ENCODE assay signal across 8 cellular contexts in genomic region chr9:136482046-136482792, GRCh38. TPM values are rescaled to one million over a fixed set of nuclear protein-coding genes. Genes with fewer than 3 reads are reported as not detected.
DNase-seq lines count a peak whose midpoint lies in the region; ATAC-seq and TF ChIP-seq lines count a peak whose summit lies in the region.

No MANE protein-coding gene starts in this region.

- H3K27ac Mint-ChIP-seq in endodermal cell = peak overlapping the region; percentile 97
- H3K27ac Mint-ChIP-seq in natural killer cell treated with Interleukin-12 subunit alpha and Interleukin-12 subunit beta and Interleukin-15 and Interleukin-18, amount 100 ng/mL, for 72 hours = peak overlapping the region; percentile 95 to 96

- ATAC-seq in natural killer cell treated with Interleukin-12 subunit alpha and Interleukin-12 subunit beta and Interleukin-15 and Interleukin-18, amount 100 ng/mL, for 72 hours = peak in 1 of 2 donors; percentile 17

- peak overlapping the region; percentile 88 for H3K4me3 Mint-ChIP-seq in endodermal cell
- peak overlapping the region; percentile 96 for H3K4me3 Mint-ChIP-seq in natural killer cell treated with Interleukin-12 subunit alpha and Interleukin-12 subunit beta and Interleukin-15 and Interleukin-18, amount 100 ng/mL, for 72 hours

- TF ChIP-seq CTCF in DOHH2 (IDR thresholded peaks at IDR 0.05; ENCODE audit: low read depth, low read length, poor library complexity, severe bottlenecking) (no peak), WERI-Rb-1 (IDR thresholded peaks at IDR 0.05; ENCODE audit: low read depth, low read length) (no peak), endodermal cell (conservative IDR thresholded peaks at IDR 0.05) (no peak)

- peak overlapping the region; percentile 58 for H3K27ac ChIP-seq in DOHH2 (ENCODE audit: low read depth, low read length)
- peak overlapping the region; percentile 96 for H3K27ac ChIP-seq in WERI-Rb-1
- peak overlapping the region; percentile 97 for H3K27ac ChIP-seq in endodermal cell (ENCODE audit: low read depth, low read length)

- WGBS in endodermal cell (ENCODE audit: insufficient coverage in 1 of 2, insufficient read length in 1 of 2), 2 experiments = 1 to 3% methylated on average over 23 to 39 of the region's 39 CpGs

- H3K79me2 ChIP-seq in DOHH2 (ENCODE audit: control insufficient read depth, low read length) = peaks cover 57% of the 10 kb centered on the region

- H3K27me3 ChIP-seq in DOHH2 (ENCODE audit: control insufficient read depth, low read length) = no peaks in the 10 kb centered on the region
- H3K27me3 ChIP-seq in WERI-Rb-1 (ENCODE audit: insufficient read depth, low read depth, severe bottlenecking) = no peaks in the 10 kb centered on the region
- H3K27me3 ChIP-seq in endodermal cell (ENCODE audit: control insufficient read depth, insufficient read depth, low read length, poor library complexity, severe bottlenecking) = peaks cover 1% of the 10 kb centered on the region

- peak overlapping the region; percentile 99 for H3K9ac ChIP-seq in endodermal cell (ENCODE audit: extremely low read depth, low read length, poor library complexity, severe bottlenecking)

- H3F3A ChIP-seq in DOHH2 (ENCODE audit: control insufficient read depth, insufficient read depth) = no peaks in the 10 kb centered on the region

- H3K4me3 ChIP-seq in DOHH2 (ENCODE audit: low read length) = peak overlapping the region; percentile 98
- H3K4me3 ChIP-seq in WERI-Rb-1 (ENCODE audit: low read depth, low read length) = peak overlapping the region; percentile 79
- H3K4me3 ChIP-seq in endodermal cell (ENCODE audit: low read length) = peak overlapping the region; percentile 91

- no peaks in the 10 kb centered on the region for H3K9me2 ChIP-seq in DOHH2 (replicated peaks; ENCODE audit: control insufficient read depth, low read length)

- H3K4me1 ChIP-seq in DOHH2 (ENCODE audit: control insufficient read depth, low read length) (peaks cover 20% of the 10 kb centered on the region), endodermal cell (ENCODE audit: control insufficient read depth, insufficient read depth, low read length) (peaks cover 4% of the 10 kb centered on the region)

- H3K4me1 Mint-ChIP-seq in endodermal cell = peaks cover 17% of the 10 kb centered on the region
- peaks cover 19 to 26% of the 10 kb centered on the region in 2 donors for H3K4me1 Mint-ChIP-seq in natural killer cell treated with Interleukin-12 subunit alpha and Interleukin-12 subunit beta and Interleukin-15 and Interleukin-18, amount 100 ng/mL, for 72 hours (ENCODE audit: low read depth in 2 of 2)

- peaks cover 28% of the 10 kb centered on the region for H3K36me3 ChIP-seq in DOHH2 (ENCODE audit: control insufficient read depth, low read length)
- peaks cover 25% of the 10 kb centered on the region for H3K36me3 ChIP-seq in WERI-Rb-1
- H3K36me3 ChIP-seq in endodermal cell (ENCODE audit: control insufficient read depth, insufficient read depth, low read length) = peaks cover 26% of the 10 kb centered on the region

- H3K4me2 ChIP-seq in DOHH2 (ENCODE audit: low read length) = peak overlapping the region; percentile 69

- no peaks in the 10 kb centered on the region for H3K9me3 Mint-ChIP-seq in endodermal cell
- no peaks in the 10 kb centered on the region for H3K9me3 Mint-ChIP-seq in natural killer cell treated with Interleukin-12 subunit alpha and Interleukin-12 subunit beta and Interleukin-15 and Interleukin-18, amount 100 ng/mL, for 72 hours

- DNase-seq in HPDE6-E6E7 (ENCODE audit: extremely low spot score) (peak; percentile 19), WERI-Rb-1 (no peak), endodermal cell (no peak), islet precursor cell (no peak), NCI-H2196 (lab: John Stamatoyannopoulos, UW; ENCODE audit: unreplicated experiment) (no peak), KG1 (lab: John Stamatoyannopoulos, UW) (no peak)
- no peak for DNase-seq in natural killer cell treated with Interleukin-12 subunit alpha and Interleukin-12 subunit beta and Interleukin-15 and Interleukin-18, amount 100 ng/mL, for 72 hours (ENCODE audit: low spot score)

- peaks cover 29% of the 10 kb centered on the region; the same call in 1 of the 2 replicates for H4K20me1 ChIP-seq in DOHH2 (ENCODE audit: control insufficient read depth, insufficient read depth, low read depth, low read length)

- H3K27me3 Mint-ChIP-seq in endodermal cell (ENCODE audit: insufficient read depth) = peaks cover 4% of the 10 kb centered on the region
- H3K27me3 Mint-ChIP-seq in natural killer cell treated with Interleukin-12 subunit alpha and Interleukin-12 subunit beta and Interleukin-15 and Interleukin-18, amount 100 ng/mL, for 72 hours = no peaks in the 10 kb centered on the region

- peaks cover 22% of the 10 kb centered on the region for H3K36me3 Mint-ChIP-seq in endodermal cell (ENCODE audit: low read depth)
- H3K36me3 Mint-ChIP-seq in natural killer cell treated with Interleukin-12 subunit alpha and Interleukin-12 subunit beta and Interleukin-15 and Interleukin-18, amount 100 ng/mL, for 72 hours = peaks cover 9% of the 10 kb centered on the region

- no peaks in the 10 kb centered on the region for H3K9me3 ChIP-seq in DOHH2 (ENCODE audit: control insufficient read depth, insufficient read depth, low read length)
- no peaks in the 10 kb centered on the region for H3K9me3 ChIP-seq in WERI-Rb-1 (ENCODE audit: severe bottlenecking)
- no peaks in the 10 kb centered on the region for H3K9me3 ChIP-seq in endodermal cell (ENCODE audit: control insufficient read depth, low read length)

RNA-seq across cellular contexts. Expression of gene SEC16A, which starts 0.6 kb away (rescaled TPM):
- total RNA-seq in endodermal cell = 10 to 100 TPM; 54.6 to 60.7 TPM
- polyA plus RNA-seq in endodermal cell (2013, experiment 1 of 2) = 43.1 TPM
- 41.4 TPM for polyA plus RNA-seq in endodermal cell (2013, experiment 2 of 2)
- total RNA-seq in natural killer cell treated with Interleukin-12 subunit alpha and Interleukin-12 subunit beta and Interleukin-15 and Interleukin-18, amount 100 ng/mL, for 72 hours = 100 to 1,000 TPM; 104 to 121 TPM

RNA-seq across cellular contexts. Expression of gene INPP5E, which starts 42.6 kb away (rescaled TPM):
- 10 to 100 TPM; 30.8 to 34.7 TPM for total RNA-seq in endodermal cell
- 22.6 TPM for polyA plus RNA-seq in endodermal cell (2013, experiment 1 of 2)
- polyA plus RNA-seq in endodermal cell (2013, experiment 2 of 2) = 19.3 TPM
- total RNA-seq in natural killer cell treated with Interleukin-12 subunit alpha and Interleukin-12 subunit beta and Interleukin-15 and Interleukin-18, amount 100 ng/mL, for 72 hours = 10 to 100 TPM; 10.4 to 18.1 TPM
